ENCODE assay signal across 8 cellular contexts in the genomic region with DNA sequence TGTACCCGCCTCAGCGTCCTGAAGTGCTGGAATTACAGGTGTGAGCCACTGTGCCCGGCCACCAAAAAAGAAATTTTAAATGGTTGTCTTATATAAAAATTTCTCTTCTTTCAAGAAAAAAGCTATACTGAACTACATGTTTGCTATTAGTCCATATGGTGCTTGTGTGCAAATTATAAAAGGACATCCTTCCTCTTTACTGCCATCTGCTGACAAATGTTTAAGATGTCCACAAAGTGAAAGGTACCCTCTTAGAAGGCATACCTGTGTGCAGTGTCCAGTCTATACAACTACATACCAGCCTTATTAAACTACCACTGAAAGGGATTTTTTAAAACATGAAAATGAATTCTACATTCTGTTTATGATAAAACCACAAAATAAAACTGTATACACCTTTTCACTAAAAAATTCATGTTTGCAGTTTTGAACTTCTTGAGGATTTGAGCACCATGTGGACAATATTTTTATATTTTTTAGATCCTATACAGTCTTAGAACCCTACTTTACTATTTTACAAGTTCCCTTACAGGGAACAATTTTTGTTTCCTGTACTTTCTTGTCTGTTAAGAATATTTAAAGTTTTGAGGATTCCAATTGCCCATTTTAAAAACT. TPM values are rescaled to one million over a fixed set of nuclear protein-coding genes. Genes with fewer than 3 reads are reported as not detected.
DNase-seq lines count a peak whose midpoint lies in the region; ATAC-seq and TF ChIP-seq lines count a peak whose summit lies in the region.

No MANE protein-coding gene starts in this region.

- TF ChIP-seq POLR2A in upper lobe of left lung (IDR thresholded peaks at IDR 0.05): no peak

- no peaks in the 10 kb centered on the region for H3K27me3 ChIP-seq in upper lobe of left lung

- peak; percentile 40 for TF ChIP-seq CTCF in fibroblast of pulmonary artery (IDR thresholded peaks at IDR 0.05; ENCODE audit: low read length, missing control alignments)
- TF ChIP-seq CTCF in upper lobe of left lung (IDR thresholded peaks at IDR 0.05): no peak

- peak; percentile 4 for DNase-seq in DMS114 treated with DMSO at 0.1 percent for 48 hours (lab: John Stamatoyannopoulos, UW; ENCODE audit: unreplicated experiment)
- peak; percentile 8 for DNase-seq in HPDE6-E6E7 (ENCODE audit: extremely low spot score)
- DNase-seq in OCI-M1 (lab: John Stamatoyannopoulos, UW): peak; percentile 41
- peak; percentile 45 for DNase-seq in fibroblast of pulmonary artery (ENCODE audit: low read depth)
- DNase-seq in superior temporal gyrus (ENCODE audit: extremely low spot score): peak; percentile 51
- no peak for DNase-seq in upper lobe of left lung
- no peak for DNase-seq in activated CD4-positive, CD25-positive, alpha-beta regulatory T cell (lab: John Stamatoyannopoulos, UW)

- TF ChIP-seq EP300 in upper lobe of left lung (IDR thresholded peaks at IDR 0.05): no peak

- H3K4me1 ChIP-seq in upper lobe of left lung: no peaks in the 10 kb centered on the region

- peaks cover 24 to 84% (median 50%) of the 10 kb centered on the region in 4 donors for H3K36me3 ChIP-seq in upper lobe of left lung

- H3K9me3 ChIP-seq in upper lobe of left lung: no peaks in the 10 kb centered on the region

- ATAC-seq in upper lobe of left lung (ENCODE audit: low FRiP score in 2 of 2) (no peak), HG03521 (IDR thresholded peaks at IDR 0.05; ENCODE audit: unreplicated experiment) (no peak)

- H3K27ac ChIP-seq in upper lobe of left lung: no peak overlapping the region

- no peak overlapping the region for H3K4me3 ChIP-seq in fibroblast of pulmonary artery (replicated peaks; ENCODE audit: low read depth, low read length)
- no peak overlapping the region for H3K4me3 ChIP-seq in upper lobe of left lung

- 94 to 96% methylated on average over 3 of the region's 3 CpGs for WGBS in upper lobe of left lung, 2 donors

RNA-seq across cellular contexts. Expression of a gene that starts 32.8 kb away (rescaled TPM):
- total RNA-seq in upper lobe of left lung: 1 to 10 TPM in 1 of 6 donors, not detected in 5; 1.3 TPM

Comparison
In these comparisons a context has a peak if more than half of its experiments do, and no peak if none do; other contexts are left out.
1. DNase-seq: peak in DMS114 treated with DMSO at 0.1 percent for 48 hours (single experiment), HPDE6-E6E7 (single experiment), OCI-M1 (single experiment), fibroblast of pulmonary artery (single experiment) and superior temporal gyrus (single experiment); none in upper lobe of left lung (0 of 2) and activated CD4-positive, CD25-positive, alpha-beta regulatory T cell (0 of 4).